ENCODE assay signal across 10 cellular contexts in the genomic region with DNA sequence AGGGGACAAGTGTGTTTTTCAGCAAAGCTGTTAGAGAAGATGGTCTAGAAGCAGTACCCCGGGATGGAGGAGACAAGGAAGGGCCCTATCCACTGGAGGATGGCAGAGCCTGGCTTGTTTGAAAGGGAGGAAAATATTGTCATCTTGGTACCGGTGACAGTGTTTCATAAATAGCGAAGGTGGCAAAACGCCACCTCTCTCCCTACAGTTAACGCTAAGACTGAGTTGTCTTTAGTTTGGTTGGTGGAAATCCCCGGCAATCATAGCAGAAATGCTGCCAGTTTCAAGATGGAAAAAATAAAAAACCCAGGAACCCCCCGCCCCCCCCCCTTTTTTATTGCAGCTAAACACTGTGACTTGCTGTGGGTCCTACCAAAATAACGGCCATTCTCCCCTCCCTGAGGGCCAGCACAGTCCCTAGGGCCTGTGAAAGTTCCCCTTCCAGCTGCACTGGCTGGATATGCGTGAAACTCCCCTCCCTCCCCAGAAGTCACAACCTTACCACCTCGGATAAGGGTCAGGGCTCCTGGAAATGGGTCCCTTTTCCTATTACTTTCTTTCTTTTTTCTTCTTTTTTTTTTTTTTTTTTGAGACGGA. TPM values are rescaled to one million over a fixed set of nuclear protein-coding genes. Genes with fewer than 3 reads are reported as not detected.
DNase-seq lines count a peak whose midpoint lies in the region; ATAC-seq, FAIRE-seq and TF ChIP-seq lines count a peak whose summit lies in the region.
"Had no signal": no experiment of that assay in that cellular context is flagged by ENCODE, and none has a peak within 500 bp of the region (broad histone marks: within the 10 kb centered on the region; RNA-seq: fewer than 3 reads in every experiment).

No MANE protein-coding gene starts in this region.

- POLR2A ChIA-PET in GM12878 (lab: Charles Lee) = interaction anchor here (0.6 to 11.0 kb wide), 15 partner anchors 11 to 778 kb away, joined by 3 to 284 read pairs (median 4); no protein-coding TSS in a partner anchor

- TF ChIP-seq EP300 in GM12878 (IDR thresholded peaks at IDR 0.05; ENCODE audit: borderline replicate concordance in 1 of 2, control insufficient read depth in 1 of 2, low read depth in 2 of 2, low read length in 2 of 2) (peak; percentile 26 to 41; a peak in 2 of 4 replicates), ovary (IDR thresholded peaks at IDR 0.05) (no peak)

- H4K20me1 ChIP-seq in GM12878 (ENCODE audit: control insufficient read depth, insufficient read depth) = no peaks in the 10 kb centered on the region

- no peak for FAIRE-seq in GM12878 (lab: Jason Lieb, UNC)

- H3K9me3 ChIP-seq in GM12878 (replicated peaks; ENCODE audit: control insufficient read depth, insufficient read depth, low read length) = no peaks in the 10 kb centered on the region
- H3K9me3 ChIP-seq in adrenal gland (replicated peaks in 1 of 3) = no peaks in the 10 kb centered on the region
- H3K9me3 ChIP-seq in ovary = no peaks in the 10 kb centered on the region

- peak overlapping the region; percentile 81 for H3K9ac ChIP-seq in GM12878 (ENCODE audit: control insufficient read depth, insufficient read depth, low read length)

- TF ChIP-seq CTCF in GM12878 (IDR thresholded peaks at IDR 0.05 in 2 of 3, conservative IDR thresholded peaks at IDR 0.05 in 1 of 3; ENCODE audit: control insufficient read depth in 2 of 3, extremely low read depth in 1 of 3, insufficient read depth in 1 of 3, low read depth in 3 of 3, low read length in 3 of 3) = no peak
- TF ChIP-seq CTCF in adrenal gland (IDR thresholded peaks at IDR 0.05) = no peak
- no peak for TF ChIP-seq CTCF in ovary (IDR thresholded peaks at IDR 0.05)

- peak overlapping the region; percentile 86 for H3K4me3 ChIP-seq in GM12878
- no peak overlapping the region for H3K4me3 ChIP-seq in adrenal gland
- H3K4me3 ChIP-seq in ovary = no peak overlapping the region
- H3K4me3 ChIP-seq: cardiac muscle cell had no signal

- CTCF ChIA-PET in GM12878 (lab: Yijun Ruan, JAX) = interaction anchor here (0.7 to 12.0 kb wide), 6 partner anchors 27 to 288 kb away, joined by 3 to 203 read pairs (median 8); partner anchors contain the start of genes LZIC and NMNAT1

- peak overlapping the region; percentile 90 for H3K4me2 ChIP-seq in GM12878 (ENCODE audit: control insufficient read depth, insufficient read depth)

- peak overlapping the region; percentile 61 for H2AFZ ChIP-seq in GM12878 (ENCODE audit: control insufficient read depth, low read depth, low read length)

- TF ChIP-seq RAD21 in GM12878 (IDR thresholded peaks at IDR 0.05; ENCODE audit: insufficient read depth, low read depth, low read length) = 0 out of 2 replicates have a peak, but pooled peaks have one; percentile 19

- intact Hi-C loops in GM12878 (cut with micrococcal nuclease; ENCODE audit: unreplicated experiment) (loop anchor here (1.0 to 2.0 kb wide), 2 partner anchors 26 to 34 kb away; no protein-coding TSS in a partner anchor), adrenal gland (cut with DNase I) (no loop called here), ovary (cut with DNase I) (no loop called here)

- H3K27me3 ChIP-seq in GM12878 (replicated peaks in 1 of 2; ENCODE audit: control insufficient read depth in 2 of 2, insufficient read depth in 2 of 2, low read length in 1 of 2) = no peaks in the 10 kb centered on the region
- H3K27me3 ChIP-seq in adrenal gland = peaks cover 27% of the 10 kb centered on the region
- H3K27me3 ChIP-seq in ovary = no peaks in the 10 kb centered on the region

- TSS peak; percentile 37 for BruUV-seq in GM12878 (replicated peaks; lab: Mats Ljungman, UMichigan)

- peaks cover 96% of the 10 kb centered on the region for H3K79me2 ChIP-seq in GM12878 (ENCODE audit: control insufficient read depth, insufficient read depth, low read length)

- H3K36me3 ChIP-seq in GM12878 (ENCODE audit: control insufficient read depth in 2 of 2, insufficient read depth in 2 of 2, low read length in 1 of 2) (peaks cover 2 to 3% of the 10 kb centered on the region in 2 experiments; a peak in 2 of 4 replicates), adrenal gland (replicated peaks in 1 of 2) (no peaks in the 10 kb centered on the region), ovary (no peaks in the 10 kb centered on the region)
- H3K36me3 ChIP-seq: cardiac muscle cell had no signal

- ATAC-seq in GM21786 (IDR thresholded peaks at IDR 0.05; ENCODE audit: unreplicated experiment) (peak; percentile 25), GM12878 (peak; percentile 45), GM21529 (IDR thresholded peaks at IDR 0.05; ENCODE audit: unreplicated experiment) (no peak)

- RAD21 ChIA-PET in GM12878 (lab: Charles Lee; ENCODE audit: unreplicated experiment) = interaction anchor here (0.6 to 10.4 kb wide), 11 partner anchors 10 to 288 kb away, joined by 3 to 336 read pairs (median 4); partner anchors contain the start of genes LZIC and NMNAT1

- peaks cover 20% of the 10 kb centered on the region for H3K4me1 ChIP-seq in GM12878 (ENCODE audit: control insufficient read depth, insufficient read depth, low read length)
- H3K4me1 ChIP-seq in adrenal gland (replicated peaks in 1 of 2) = peaks cover 0 to 8% of the 10 kb centered on the region in 2 donors
- no peaks in the 10 kb centered on the region for H3K4me1 ChIP-seq in ovary (ENCODE audit: insufficient read depth)

- in situ Hi-C loops in GM12878 (cut with MboI) = no loop called here

- 2% methylated on average over 10 of the region's 11 CpGs for WGBS in GM12878 (ENCODE audit: insufficient coverage, insufficient replicate concordance, low lambda C conversion rate, missing lambda C conversion rate)
- 58 to 73% (median 61%) methylated on average over 11 of the region's 11 CpGs for whole genome bisulfite sequencing in adrenal gland, 4 donors
- WGBS in ovary, 3 donors = 75 to 78% (median 77%) methylated on average over 11 of the region's 11 CpGs

- TF ChIP-seq POLR2A in GM12878 (IDR thresholded peaks at IDR 0.05; ENCODE audit: low read depth, low read length) = peak; percentile 56
- no peak for TF ChIP-seq POLR2A in adrenal gland (IDR thresholded peaks at IDR 0.05)
- TF ChIP-seq POLR2A in ovary (IDR thresholded peaks at IDR 0.05) = no peak

- H3K27ac ChIP-seq in GM12878 (ENCODE audit: control insufficient read depth, insufficient read depth) (peak overlapping the region; percentile 89), adrenal gland (no peak overlapping the region), ovary (no peak overlapping the region)
- H3K27ac ChIP-seq: cardiac muscle cell had no signal

- SMC1A ChIA-PET in GM12878 (lab: Charles Lee; ENCODE audit: uncharacterized antibody, unreplicated experiment) = interaction anchor here (0.6 to 9.9 kb wide), 8 partner anchors 10 to 497 kb away, joined by 3 to 215 read pairs (median 4); no protein-coding TSS in a partner anchor

- peak; percentile 53 to 56 for DNase-seq in activated CD4-positive, alpha-beta T cell treated with anti-CD3 and anti-CD28 coated beads for 4 hours
- DNase-seq in GM12878 (ENCODE audit: low read depth, low spot score) = no peak
- DNase-seq in stimulated activated CD8-positive, alpha-beta memory T cell treated with anti-CD3 and anti-CD28 coated beads, Interleukin-4, amount 100 ng/mL, for 48 hours = peak; percentile 64
- DNase-seq in NCI-H446 (lab: John Stamatoyannopoulos, UW) = no peak
- no peak for DNase-seq in adrenal gland
- no peak for DNase-seq in ovary
- DNase-seq: NCI-H226 had no signal

TF ChIP-seq in GM12878, 131 proteins besides CTCF, POLR2A, EP300 and RAD21 (continues in another document):
- TF ChIP-seq NFIC (IDR thresholded peaks at IDR 0.05; ENCODE audit: low read depth, low read length) (peak; percentile 46), BCL11A (IDR thresholded peaks at IDR 0.05; ENCODE audit: low read depth, low read length) (peak; percentile 63; the same call in 1 of the 2 replicates), POLR2AphosphoS5 (IDR thresholded peaks at IDR 0.05; ENCODE audit: low read length) (peak; percentile 86), MLLT1 (IDR thresholded peaks at IDR 0.05) (peak; percentile 52), WRNIP1 (IDR thresholded peaks at IDR 0.05; ENCODE audit: borderline replicate concordance, low read depth, low read length) (no peak), ESRRA (IDR thresholded peaks at IDR 0.05; ENCODE audit: low read length) (no peak)

RNA-seq across cellular contexts. Expression of gene PIK3CD, which starts 3.7 kb away (rescaled TPM):
- 277 and 361 TPM in 2 replicates for total RNA-seq in GM12878 (2013; cell fraction: nucleolus; rRNA removed)
- total RNA-seq in GM12878 (2014; rRNA removed) (51.6 and 57.4 TPM in 2 replicates), GM12878 (2014; rRNA removed; fragmentation: Illumina TruSeq; extraction: Trizol) (24.2 and 25.5 TPM in 2 replicates), GM12878 (2021) (101 and 102 TPM in 2 replicates), adrenal gland (10 to 100 TPM in 4 of 8 donors, 1 to 10 TPM in 4; 3.9 to 16.4 (median 10.6) TPM), ovary (1 to 10 TPM; 4.2 to 9.2 (median 8.3) TPM)
- polyA plus RNA-seq in GM12878 (2011; ENCODE audit: low read depth) = 22.2 TPM
- polyA plus RNA-seq in GM12878 (2011; rRNA removed) (21.4 and 52.8 TPM in 2 replicates), GM12878 (2014; fragmentation: Illumina TruSeq; extraction: Trizol) (22.0 and 39.5 TPM in 2 replicates), GM12878 (2014; fragmentation: Nextera tagmentation; extraction: Ambion mirVana) (10 to 100 TPM in 1 of 2 experiments, 1 to 10 TPM in 1; 7.0 to 12.7 TPM), GM12878 (2014; rRNA removed) (64.2 and 76.9 TPM in 2 replicates), GM12878 (2016; fragmentation: Nextera tagmentation; extraction: Ambion mirVana) (10 to 100 TPM; 49.4 to 53.4 TPM), adrenal gland (1 to 10 TPM; 1.8 to 9.3 (median 2.9) TPM), ovary (1 to 10 TPM; 3.7 to 6.7 TPM)
- polyA plus RNA-seq in GM12878 (2011; cell fraction: cytosol; rRNA removed) = 67.2 and 70.2 TPM in 2 replicates
- polyA plus RNA-seq in GM12878 (2011; cell fraction: nucleus; rRNA removed) = 243 and 311 TPM in 2 replicates
- 43.5 and 56.6 TPM in 2 replicates for polyA plus RNA-seq in GM12878 (2012)
- polyA minus RNA-seq in GM12878 (2011; rRNA and poly(A)+ RNA removed) = 92.2 and 120 TPM in 2 replicates
- 38.1 and 38.6 TPM in 2 replicates for polyA minus RNA-seq in GM12878 (2011; cell fraction: cytosol; rRNA and poly(A)+ RNA removed)
- polyA minus RNA-seq in GM12878 (2011; cell fraction: nucleus; rRNA and poly(A)+ RNA removed) = 155 and 175 TPM in 2 replicates

Comparison
In these comparisons a context has a peak if more than half of its experiments do, and no peak if none do; other contexts are left out.
1. DNase-seq: peak in activated CD4-positive, alpha-beta T cell treated with anti-CD3 and anti-CD28 coated beads for 4 hours (2 of 2) and stimulated activated CD8-positive, alpha-beta memory T cell treated with anti-CD3 and anti-CD28 coated beads, Interleukin-4, amount 100 ng/mL, for 48 hours (single experiment); none in GM12878 (single experiment), NCI-H446 (0 of 2), adrenal gland (0 of 7) and ovary (0 of 5).